9 cellular contexts compared by ENCODE assay signal in genomic region chr2:211258646-211259335, GRCh38.
"Had no signal": no experiment of that assay in that cellular context is flagged by ENCODE, and none has a peak within 500 bp of the region (broad histone marks: within the 10 kb centered on the region; RNA-seq: fewer than 3 reads in every experiment).

No MANE protein-coding gene starts in this region.

- H3K36me3 ChIP-seq: HAP-1 had no signal

- ATAC-seq: HCT116, K562 had no signal

- FAIRE-seq: K562 had no signal

- DNase-seq: GM23248, GOT3, H7, HFFc6, IMR-90, KG1 had no signal

- H3K4me3 ChIP-seq: GM23248, HAP-1, K562 had no signal

- H2AFZ ChIP-seq: GM23248 had no signal

- H3K9me3 ChIP-seq: HAP-1 had no signal

- H3K9ac ChIP-seq: GM23248 had no signal

- H3K27ac ChIP-seq: GM23248 had no signal

- H3K4me1 ChIP-seq: HAP-1 had no signal
